ENCODE assay signal across 1 cellular context in genomic region chr2:169822785-169823392, GRCh38.
TF ChIP-seq lines count a peak whose summit lies in the region.

No MANE protein-coding gene starts in this region.

TF ChIP-seq in HCT116, 20 proteins besides CTCF, POLR2A, EP300 and RAD21:
- TF ChIP-seq ATF3 (IDR thresholded peaks at IDR 0.05) = no peak
- TF ChIP-seq ZFX (IDR thresholded peaks at IDR 0.05) = no peak
- TF ChIP-seq POLR2AphosphoS5 (IDR thresholded peaks at IDR 0.05; ENCODE audit: low read depth, low read length) = no peak
- TF ChIP-seq TCF7L2 (IDR thresholded peaks at IDR 0.05; ENCODE audit: borderline replicate concordance, extremely low read depth, insufficient read depth, insufficient read length) = no peak
- TF ChIP-seq REST (IDR thresholded peaks at IDR 0.05; ENCODE audit: low read depth) = no peak
- no peak for TF ChIP-seq CEBPB (IDR thresholded peaks at IDR 0.05; ENCODE audit: low read depth)
- no peak for TF ChIP-seq FOSL1 (IDR thresholded peaks at IDR 0.05; ENCODE audit: low read depth)
- no peak for TF ChIP-seq EZH2 (IDR thresholded peaks at IDR 0.05)
- TF ChIP-seq SRF (IDR thresholded peaks at IDR 0.05; ENCODE audit: low read depth) = no peak
- TF ChIP-seq SIN3A (IDR thresholded peaks at IDR 0.05; ENCODE audit: low read depth) = no peak
- TF ChIP-seq SP1 (IDR thresholded peaks at IDR 0.05; ENCODE audit: low read depth) = no peak
- TF ChIP-seq YY1 (IDR thresholded peaks at IDR 0.05; ENCODE audit: extremely low read depth, insufficient replicate concordance, low read depth, low read length) = no peak
- no peak for TF ChIP-seq EGR1 (IDR thresholded peaks at IDR 0.05; ENCODE audit: low read depth)
